In genomic region chrX:14564058-14564457, GRCh38 we compare ENCODE assay signal across 8 cellular contexts. TPM values are rescaled to one million over a fixed set of nuclear protein-coding genes. Genes with fewer than 3 reads are reported as not detected.
"Had no signal": no experiment of that assay in that cellular context is flagged by ENCODE, and none has a peak within 500 bp of the region (broad histone marks: within the 10 kb centered on the region; RNA-seq: fewer than 3 reads in every experiment).

No MANE protein-coding gene starts in this region.

- ATAC-seq: GM12878 had no signal

- DNase-seq: GDM1, GF-D8 had no signal

- H3K4me3 ChIP-seq: GM12878 had no signal

- FAIRE-seq: G401.6, GM12878, GM12891, GM12892, GM18507 had no signal

RNA-seq across cellular contexts. Expression of gene GLRA2, which starts 34.7 kb away (rescaled TPM):
- total RNA-seq: G401, GM12878 had no signal
